Comparison of ENCODE assay signal across 8 cellular contexts in the genomic region with DNA sequence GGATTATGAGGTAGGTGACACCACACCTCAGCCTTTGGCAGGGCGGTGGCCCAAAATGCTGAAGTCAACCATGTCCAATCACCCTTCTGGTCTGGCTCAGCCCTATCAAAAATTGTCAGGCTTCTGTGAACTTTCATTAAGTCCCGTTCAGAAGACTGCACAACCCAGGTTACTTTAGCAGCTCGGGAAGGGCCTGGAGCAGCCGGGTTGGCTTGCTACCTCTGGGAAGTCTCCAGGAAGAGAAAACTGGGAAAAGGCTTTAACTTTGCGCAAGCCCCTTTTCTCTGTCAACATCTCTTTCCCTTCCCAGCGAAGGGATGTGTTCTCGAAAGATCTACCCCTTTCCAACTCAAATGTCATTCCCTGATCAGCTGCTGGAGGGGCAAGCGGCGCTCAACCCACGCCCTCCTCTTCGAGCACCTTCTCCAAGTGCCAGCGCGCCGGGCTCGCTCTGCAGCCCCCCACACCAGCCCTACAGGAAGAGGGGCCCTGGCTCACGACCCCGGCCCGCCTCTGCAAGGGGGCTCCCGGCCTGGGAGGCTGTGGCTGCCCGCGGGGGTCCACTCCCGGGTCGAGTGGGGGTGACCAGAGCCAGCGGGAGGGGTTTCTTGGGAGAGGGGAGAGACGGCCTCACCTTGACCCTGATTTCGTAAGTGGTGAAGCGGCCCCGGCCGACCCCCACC. TPM values are rescaled to one million over a fixed set of nuclear protein-coding genes. Genes with fewer than 3 reads are reported as not detected.
A peak's percentile ranks its signal among the peaks of the same experiment; 100 is the strongest.
DNase-seq lines count a peak whose midpoint lies in the region; ATAC-seq, FAIRE-seq and TF ChIP-seq lines count a peak whose summit lies in the region.

No MANE protein-coding gene starts in this region.

- no peak for FAIRE-seq in RCC 7860 (lab: Jason Lieb, UNC)

- intact Hi-C loops in right cardiac atrium (cut with DNase I) = loop anchor here in 1 of 4 donors (2.0 kb wide), 1 partner anchor 35 kb away; a partner anchor contains a TSS
- intact Hi-C loops in posterior cingulate gyrus (cut with DNase I) = loop anchor here (10.0 kb wide), 1 partner anchor 145 kb away; no protein-coding TSS in a partner anchor

- peak; percentile 2 for ATAC-seq in GM18868 (IDR thresholded peaks at IDR 0.05; ENCODE audit: unreplicated experiment)
- peak; percentile 3 for ATAC-seq in HG03280 (IDR thresholded peaks at IDR 0.05; ENCODE audit: unreplicated experiment)
- peak; percentile 20 to 35 for ATAC-seq in right cardiac atrium

- peaks cover 2% of the 10 kb centered on the region for H3K4me1 ChIP-seq in right cardiac atrium (ENCODE audit: control insufficient read depth, insufficient read depth, low read length)

- WGBS in right cardiac atrium = under 1% methylated on average over 29 of the region's 29 CpGs

- no peaks in the 10 kb centered on the region for H3K9me3 ChIP-seq in right cardiac atrium (ENCODE audit: control insufficient read depth, low read length)

- DNase-seq in AG20443 (ENCODE audit: low spot score) = peak; percentile 46
- peak in 52 of 58 donors; percentile 9 to 86 (median 52) for DNase-seq in anterior cingulate cortex (lab: John Stamatoyannopoulos, UW)
- peak in 2 of 3 donors; percentile 28 to 78 for DNase-seq in right cardiac atrium
- peak in 7 of 10 donors; percentile 25 to 89 (median 35) for DNase-seq in posterior cingulate gyrus
- no peak for DNase-seq in RCC 7860 (ENCODE audit: low spot score)

- H3K27me3 ChIP-seq in right cardiac atrium (ENCODE audit: control insufficient read depth, insufficient read depth) = no peaks in the 10 kb centered on the region

- H3K4me3 ChIP-seq in right cardiac atrium (ENCODE audit: low read length) = peak overlapping the region; percentile 75

- H3K27ac ChIP-seq in right cardiac atrium (ENCODE audit: low read length) = peak overlapping the region; percentile 96

TF ChIP-seq in PFSK-1, 5 proteins besides CTCF, POLR2A, EP300 and RAD21:
- TF ChIP-seq SIN3A (IDR thresholded peaks at IDR 0.05; ENCODE audit: borderline replicate concordance, insufficient read depth, low read length) (peak; percentile 67; the same call in 1 of the 2 replicates), TAF1 (IDR thresholded peaks at IDR 0.05; ENCODE audit: borderline replicate concordance, insufficient read depth, low read length) (no peak)

RNA-seq across cellular contexts. Expression of a gene that starts 0.6 kb away (rescaled TPM):
- polyA plus RNA-seq in PFSK-1 (2012; ENCODE audit: insufficient read length, low read depth) = 189 TPM
- 100 to 1,000 TPM; 203 to 265 (median 229) TPM for total RNA-seq in right cardiac atrium
- polyA plus RNA-seq in right cardiac atrium = 354 TPM

RNA-seq across cellular contexts. Expression of a gene that starts 34.6 kb away (rescaled TPM):
- 2.4 TPM for polyA plus RNA-seq in PFSK-1 (2012; ENCODE audit: insufficient read length, low read depth)
- 10 to 100 TPM in 2 of 4 donors, 1 to 10 TPM in 2; 8.9 to 14.5 (median 10.5) TPM for total RNA-seq in right cardiac atrium
- polyA plus RNA-seq in right cardiac atrium = 3.9 TPM
